In the genomic region with DNA sequence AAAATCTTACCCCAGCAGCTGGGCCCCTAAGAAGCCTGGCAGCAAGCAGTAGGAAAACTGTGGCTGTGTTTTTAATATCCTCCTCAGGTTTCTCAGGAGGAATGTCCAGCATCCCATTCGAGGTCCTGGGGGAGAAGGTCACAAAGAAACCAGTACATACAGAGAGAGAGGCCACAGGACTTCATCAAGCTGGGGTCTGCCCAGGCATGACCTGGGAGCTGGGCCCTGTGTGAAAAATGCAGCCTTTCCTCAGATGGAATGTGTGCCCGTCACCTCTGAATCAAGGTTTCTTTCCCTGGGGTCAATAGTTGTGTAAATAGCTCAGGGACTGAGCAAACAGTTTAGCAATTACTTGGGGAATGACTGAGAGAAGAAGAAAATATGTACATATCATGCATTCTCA, we compare ENCODE assay signal across 1 cellular context.
TF ChIP-seq lines count a peak whose summit lies in the region.

No MANE protein-coding gene starts in this region.

TF ChIP-seq in HepG2, 621 proteins besides CTCF, POLR2A, EP300 and RAD21 (continued from another document):
- TF ChIP-seq, protein P1, sequence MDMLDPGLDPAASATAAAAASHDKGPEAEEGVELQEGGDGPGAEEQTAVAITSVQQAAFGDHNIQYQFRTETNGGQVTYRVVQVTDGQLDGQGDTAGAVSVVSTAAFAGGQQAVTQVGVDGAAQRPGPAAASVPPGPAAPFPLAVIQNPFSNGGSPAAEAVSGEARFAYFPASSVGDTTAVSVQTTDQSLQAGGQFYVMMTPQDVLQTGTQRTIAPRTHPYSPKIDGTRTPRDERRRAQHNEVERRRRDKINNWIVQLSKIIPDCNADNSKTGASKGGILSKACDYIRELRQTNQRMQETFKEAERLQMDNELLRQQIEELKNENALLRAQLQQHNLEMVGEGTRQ (IDR thresholded peaks at IDR 0.05; ENCODE audit: low read depth, low read length) = no peak
- TF ChIP-seq, protein P1 (CRISPR knock-in tag; IDR thresholded peaks at IDR 0.05; ENCODE audit: borderline replicate concordance) = no peak
- TF ChIP-seq HNRNPLL (IDR thresholded peaks at IDR 0.05; ENCODE audit: low read depth, low read length, poor library complexity, severe bottlenecking) (no peak), NFYB (CRISPR knock-in tag; IDR thresholded peaks at IDR 0.05) (no peak), NFE2L1 (CRISPR knock-in tag; IDR thresholded peaks at IDR 0.05; ENCODE audit: borderline replicate concordance) (no peak), FOXJ3 (CRISPR knock-in tag; IDR thresholded peaks at IDR 0.05; ENCODE audit: borderline replicate concordance) (peak; percentile 89; the same call in 1 of the 2 replicates), ATM (IDR thresholded peaks at IDR 0.05; ENCODE audit: borderline replicate concordance) (no peak), RFX5 (IDR thresholded peaks at IDR 0.05; ENCODE audit: low read depth, low read length) (no peak), FOSL2 (CRISPR knock-in tag; IDR thresholded peaks at IDR 0.05) (peak; percentile 91), ZMAT3 (CRISPR knock-in tag; conservative IDR thresholded peaks at IDR 0.05) (no peak), CC2D1A (CRISPR knock-in tag; IDR thresholded peaks at IDR 0.05) (no peak), FIP1L1 (IDR thresholded peaks at IDR 0.05; ENCODE audit: borderline replicate concordance, insufficient read depth, low read depth, low read length) (no peak), PAX8 (CRISPR knock-in tag; IDR thresholded peaks at IDR 0.05; ENCODE audit: borderline replicate concordance) (no peak), DNMT3B (CRISPR knock-in tag; conservative IDR thresholded peaks at IDR 0.05) (no peak), YY1 (IDR thresholded peaks at IDR 0.05; ENCODE audit: insufficient read depth, insufficient replicate concordance, low read depth, low read length) (no peak), TBX2 (CRISPR knock-in tag; IDR thresholded peaks at IDR 0.05; ENCODE audit: borderline replicate concordance) (peak; percentile 99), MBD4 (IDR thresholded peaks at IDR 0.05; ENCODE audit: borderline replicate concordance, low read length) (no peak), PCBP2 (optimal IDR thresholded peaks at IDR 0.05; ENCODE audit: low read depth, low read length, poor library complexity, severe bottlenecking) (no peak), CENPX (CRISPR knock-in tag; IDR thresholded peaks at IDR 0.05) (no peak), RAD51 (IDR thresholded peaks at IDR 0.05; ENCODE audit: borderline replicate concordance) (no peak), FOSL1 (CRISPR knock-in tag; IDR thresholded peaks at IDR 0.05; ENCODE audit: borderline replicate concordance) (no peak), BCL6 (CRISPR knock-in tag; IDR thresholded peaks at IDR 0.05) (peak; percentile 93)
- TF ChIP-seq, protein P2, sequence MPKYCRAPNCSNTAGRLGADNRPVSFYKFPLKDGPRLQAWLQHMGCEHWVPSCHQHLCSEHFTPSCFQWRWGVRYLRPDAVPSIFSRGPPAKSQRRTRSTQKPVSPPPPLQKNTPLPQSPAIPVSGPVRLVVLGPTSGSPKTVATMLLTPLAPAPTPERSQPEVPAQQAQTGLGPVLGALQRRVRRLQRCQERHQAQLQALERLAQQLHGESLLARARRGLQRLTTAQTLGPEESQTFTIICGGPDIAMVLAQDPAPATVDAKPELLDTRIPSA (CRISPR knock-in tag; IDR thresholded peaks at IDR 0.05; ENCODE audit: borderline replicate concordance) = no peak
- TF ChIP-seq, protein P3, sequence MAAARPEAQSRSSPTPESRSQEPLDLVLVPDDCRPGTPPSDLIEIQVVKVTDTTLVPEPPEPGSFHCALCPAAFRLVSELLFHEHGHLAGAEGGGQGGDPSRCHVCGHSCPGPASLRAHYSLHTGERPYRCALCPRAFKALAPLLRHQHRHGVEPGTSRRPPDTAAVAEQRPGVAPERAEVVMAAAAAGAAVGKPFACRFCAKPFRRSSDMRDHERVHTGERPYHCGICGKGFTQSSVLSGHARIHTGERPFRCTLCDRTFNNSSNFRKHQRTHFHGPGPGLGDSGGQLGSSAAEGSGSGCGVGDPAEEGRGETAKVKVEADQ (CRISPR knock-in tag; IDR thresholded peaks at IDR 0.05; ENCODE audit: borderline replicate concordance) = peak; percentile 69; the same call in 1 of the 2 replicates
- TF ChIP-seq, protein P4, sequence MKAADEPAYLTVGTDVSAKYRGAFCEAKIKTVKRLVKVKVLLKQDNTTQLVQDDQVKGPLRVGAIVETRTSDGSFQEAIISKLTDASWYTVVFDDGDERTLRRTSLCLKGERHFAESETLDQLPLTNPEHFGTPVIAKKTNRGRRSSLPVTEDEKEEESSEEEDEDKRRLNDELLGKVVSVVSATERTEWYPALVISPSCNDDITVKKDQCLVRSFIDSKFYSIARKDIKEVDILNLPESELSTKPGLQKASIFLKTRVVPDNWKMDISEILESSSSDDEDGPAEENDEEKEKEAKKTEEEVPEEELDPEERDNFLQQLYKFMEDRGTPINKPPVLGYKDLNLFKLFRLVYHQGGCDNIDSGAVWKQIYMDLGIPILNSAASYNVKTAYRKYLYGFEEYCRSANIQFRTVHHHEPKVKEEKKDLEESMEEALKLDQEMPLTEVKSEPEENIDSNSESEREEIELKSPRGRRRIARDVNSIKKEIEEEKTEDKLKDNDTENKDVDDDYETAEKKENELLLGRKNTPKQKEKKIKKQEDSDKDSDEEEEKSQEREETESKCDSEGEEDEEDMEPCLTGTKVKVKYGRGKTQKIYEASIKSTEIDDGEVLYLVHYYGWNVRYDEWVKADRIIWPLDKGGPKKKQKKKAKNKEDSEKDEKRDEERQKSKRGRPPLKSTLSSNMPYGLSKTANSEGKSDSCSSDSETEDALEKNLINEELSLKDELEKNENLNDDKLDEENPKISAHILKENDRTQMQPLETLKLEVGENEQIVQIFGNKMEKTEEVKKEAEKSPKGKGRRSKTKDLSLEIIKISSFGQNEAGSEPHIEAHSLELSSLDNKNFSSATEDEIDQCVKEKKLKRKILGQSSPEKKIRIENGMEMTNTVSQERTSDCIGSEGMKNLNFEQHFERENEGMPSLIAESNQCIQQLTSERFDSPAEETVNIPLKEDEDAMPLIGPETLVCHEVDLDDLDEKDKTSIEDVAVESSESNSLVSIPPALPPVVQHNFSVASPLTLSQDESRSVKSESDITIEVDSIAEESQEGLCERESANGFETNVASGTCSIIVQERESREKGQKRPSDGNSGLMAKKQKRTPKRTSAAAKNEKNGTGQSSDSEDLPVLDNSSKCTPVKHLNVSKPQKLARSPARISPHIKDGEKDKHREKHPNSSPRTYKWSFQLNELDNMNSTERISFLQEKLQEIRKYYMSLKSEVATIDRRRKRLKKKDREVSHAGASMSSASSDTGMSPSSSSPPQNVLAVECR (CRISPR knock-in tag; IDR thresholded peaks at IDR 0.05; ENCODE audit: borderline replicate concordance) = peak; percentile 43; the same call in 1 of the 2 replicates
- TF ChIP-seq, protein P5, sequence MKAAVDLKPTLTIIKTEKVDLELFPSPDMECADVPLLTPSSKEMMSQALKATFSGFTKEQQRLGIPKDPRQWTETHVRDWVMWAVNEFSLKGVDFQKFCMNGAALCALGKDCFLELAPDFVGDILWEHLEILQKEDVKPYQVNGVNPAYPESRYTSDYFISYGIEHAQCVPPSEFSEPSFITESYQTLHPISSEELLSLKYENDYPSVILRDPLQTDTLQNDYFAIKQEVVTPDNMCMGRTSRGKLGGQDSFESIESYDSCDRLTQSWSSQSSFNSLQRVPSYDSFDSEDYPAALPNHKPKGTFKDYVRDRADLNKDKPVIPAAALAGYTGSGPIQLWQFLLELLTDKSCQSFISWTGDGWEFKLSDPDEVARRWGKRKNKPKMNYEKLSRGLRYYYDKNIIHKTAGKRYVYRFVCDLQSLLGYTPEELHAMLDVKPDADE (CRISPR knock-in tag; IDR thresholded peaks at IDR 0.05) = no peak
- TF ChIP-seq, protein P6, sequence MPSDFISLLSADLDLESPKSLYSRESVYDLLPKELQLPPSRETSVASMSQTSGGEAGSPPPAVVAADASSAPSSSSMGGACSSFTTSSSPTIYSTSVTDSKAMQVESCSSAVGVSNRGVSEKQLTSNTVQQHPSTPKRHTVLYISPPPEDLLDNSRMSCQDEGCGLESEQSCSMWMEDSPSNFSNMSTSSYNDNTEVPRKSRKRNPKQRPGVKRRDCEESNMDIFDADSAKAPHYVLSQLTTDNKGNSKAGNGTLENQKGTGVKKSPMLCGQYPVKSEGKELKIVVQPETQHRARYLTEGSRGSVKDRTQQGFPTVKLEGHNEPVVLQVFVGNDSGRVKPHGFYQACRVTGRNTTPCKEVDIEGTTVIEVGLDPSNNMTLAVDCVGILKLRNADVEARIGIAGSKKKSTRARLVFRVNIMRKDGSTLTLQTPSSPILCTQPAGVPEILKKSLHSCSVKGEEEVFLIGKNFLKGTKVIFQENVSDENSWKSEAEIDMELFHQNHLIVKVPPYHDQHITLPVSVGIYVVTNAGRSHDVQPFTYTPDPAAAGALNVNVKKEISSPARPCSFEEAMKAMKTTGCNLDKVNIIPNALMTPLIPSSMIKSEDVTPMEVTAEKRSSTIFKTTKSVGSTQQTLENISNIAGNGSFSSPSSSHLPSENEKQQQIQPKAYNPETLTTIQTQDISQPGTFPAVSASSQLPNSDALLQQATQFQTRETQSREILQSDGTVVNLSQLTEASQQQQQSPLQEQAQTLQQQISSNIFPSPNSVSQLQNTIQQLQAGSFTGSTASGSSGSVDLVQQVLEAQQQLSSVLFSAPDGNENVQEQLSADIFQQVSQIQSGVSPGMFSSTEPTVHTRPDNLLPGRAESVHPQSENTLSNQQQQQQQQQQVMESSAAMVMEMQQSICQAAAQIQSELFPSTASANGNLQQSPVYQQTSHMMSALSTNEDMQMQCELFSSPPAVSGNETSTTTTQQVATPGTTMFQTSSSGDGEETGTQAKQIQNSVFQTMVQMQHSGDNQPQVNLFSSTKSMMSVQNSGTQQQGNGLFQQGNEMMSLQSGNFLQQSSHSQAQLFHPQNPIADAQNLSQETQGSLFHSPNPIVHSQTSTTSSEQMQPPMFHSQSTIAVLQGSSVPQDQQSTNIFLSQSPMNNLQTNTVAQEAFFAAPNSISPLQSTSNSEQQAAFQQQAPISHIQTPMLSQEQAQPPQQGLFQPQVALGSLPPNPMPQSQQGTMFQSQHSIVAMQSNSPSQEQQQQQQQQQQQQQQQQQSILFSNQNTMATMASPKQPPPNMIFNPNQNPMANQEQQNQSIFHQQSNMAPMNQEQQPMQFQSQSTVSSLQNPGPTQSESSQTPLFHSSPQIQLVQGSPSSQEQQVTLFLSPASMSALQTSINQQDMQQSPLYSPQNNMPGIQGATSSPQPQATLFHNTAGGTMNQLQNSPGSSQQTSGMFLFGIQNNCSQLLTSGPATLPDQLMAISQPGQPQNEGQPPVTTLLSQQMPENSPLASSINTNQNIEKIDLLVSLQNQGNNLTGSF (CRISPR knock-in tag; IDR thresholded peaks at IDR 0.05) = no peak
- TF ChIP-seq, protein P7, sequence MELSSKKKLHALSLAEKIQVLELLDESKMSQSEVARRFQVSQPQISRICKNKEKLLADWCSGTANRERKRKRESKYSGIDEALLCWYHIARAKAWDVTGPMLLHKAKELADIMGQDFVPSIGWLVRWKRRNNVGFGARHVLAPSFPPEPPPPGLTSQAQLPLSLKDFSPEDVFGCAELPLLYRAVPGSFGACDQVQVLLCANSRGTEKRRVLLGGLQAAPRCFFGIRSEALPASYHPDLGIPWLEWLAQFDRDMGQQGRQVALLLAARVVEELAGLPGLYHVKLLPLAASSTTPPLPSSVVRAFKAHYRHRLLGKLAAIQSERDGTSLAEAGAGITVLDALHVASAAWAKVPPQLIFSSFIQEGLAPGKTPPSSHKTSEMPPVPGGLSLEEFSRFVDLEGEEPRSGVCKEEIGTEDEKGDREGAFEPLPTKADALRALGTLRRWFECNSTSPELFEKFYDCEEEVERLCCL (CRISPR knock-in tag; IDR thresholded peaks at IDR 0.05; ENCODE audit: borderline replicate concordance) = no peak
- TF ChIP-seq, protein P8, sequence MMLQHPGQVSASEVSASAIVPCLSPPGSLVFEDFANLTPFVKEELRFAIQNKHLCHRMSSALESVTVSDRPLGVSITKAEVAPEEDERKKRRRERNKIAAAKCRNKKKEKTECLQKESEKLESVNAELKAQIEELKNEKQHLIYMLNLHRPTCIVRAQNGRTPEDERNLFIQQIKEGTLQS (CRISPR knock-in tag; IDR thresholded peaks at IDR 0.05) = no peak
